11 cellular contexts compared by ENCODE assay signal in genomic region chr7:75945297-75946168, GRCh38. TPM values are rescaled to one million over a fixed set of nuclear protein-coding genes. Genes with fewer than 3 reads are reported as not detected.
DNase-seq lines count a peak whose midpoint lies in the region; ATAC-seq and TF ChIP-seq lines count a peak whose summit lies in the region.
"Had no signal": no experiment of that assay in that cellular context is flagged by ENCODE, and none has a peak within 500 bp of the region (broad histone marks: within the 10 kb centered on the region; RNA-seq: fewer than 3 reads in every experiment).

No MANE protein-coding gene starts in this region.

- no peaks in the 10 kb centered on the region for H3K36me3 ChIP-seq in SU-DHL-6 (ENCODE audit: low read length)
- H3K36me3 ChIP-seq in CD4-positive, alpha-beta memory T cell (ENCODE audit: insufficient read depth, low read length): no peaks in the 10 kb centered on the region

- no peaks in the 10 kb centered on the region for H3K27me3 Mint-ChIP-seq in activated CD4-positive, alpha-beta T cell treated with anti-CD3 and anti-CD28 coated beads for 36 hours
- no peaks in the 10 kb centered on the region for H3K27me3 Mint-ChIP-seq in stimulated activated memory B cell treated with anti-CD40 and anti-IgM and Interleukin-4, amounts not matched to agents 10 μg/mL and 1 μg/mL and 100 μg/mL, for 72 hours
- H3K27me3 Mint-ChIP-seq in CD4-positive, alpha-beta memory T cell: no peaks in the 10 kb centered on the region
- H3K27me3 Mint-ChIP-seq: activated B cell treated with CpG ODN at 0.5 μM for 24 hours had no signal

- CTCF ChIA-PET in activated CD4-positive, alpha-beta T cell treated with anti-CD3 and anti-CD28 coated beads for 36 hours (lab: Charles Lee): interaction anchor here (0.5 to 1.2 kb wide), 3 partner anchors 24 to 301 kb away, joined by 3 to 4 read pairs (median 3); no protein-coding TSS in a partner anchor
- CTCF ChIA-PET in CD4-positive, alpha-beta memory T cell (lab: Charles Lee; ENCODE audit: partially characterized antibody): no interaction called here

- H3K9me3 Mint-ChIP-seq in activated CD4-positive, alpha-beta T cell treated with anti-CD3 and anti-CD28 coated beads for 36 hours (ENCODE audit: low read depth): no peaks in the 10 kb centered on the region
- no peaks in the 10 kb centered on the region for H3K9me3 Mint-ChIP-seq in stimulated activated memory B cell treated with anti-CD40 and anti-IgM and Interleukin-4, amounts not matched to agents 10 μg/mL and 1 μg/mL and 100 μg/mL, for 72 hours
- H3K9me3 Mint-ChIP-seq in CD4-positive, alpha-beta memory T cell: no peaks in the 10 kb centered on the region
- H3K9me3 Mint-ChIP-seq: activated B cell treated with CpG ODN at 0.5 μM for 24 hours had no signal

- H3K36me3 Mint-ChIP-seq in activated CD4-positive, alpha-beta T cell treated with anti-CD3 and anti-CD28 coated beads for 36 hours (ENCODE audit: low read depth): no peaks in the 10 kb centered on the region
- H3K36me3 Mint-ChIP-seq in stimulated activated memory B cell treated with anti-CD40 and anti-IgM and Interleukin-4, amounts not matched to agents 10 μg/mL and 1 μg/mL and 100 μg/mL, for 72 hours: peaks cover 22% of the 10 kb centered on the region
- H3K36me3 Mint-ChIP-seq in CD4-positive, alpha-beta memory T cell: peaks cover 6 to 9% of the 10 kb centered on the region in 2 donors

- peak overlapping the region; percentile 38; the same call in 1 of the 2 replicates for H3K27ac ChIP-seq in SU-DHL-6 (ENCODE audit: low read depth, low read length)
- H3K27ac ChIP-seq in CD4-positive, alpha-beta memory T cell (ENCODE audit: low read depth, low read length): no peak overlapping the region

- no peaks in the 10 kb centered on the region for H3K9me3 ChIP-seq in SU-DHL-6 (ENCODE audit: insufficient read depth, low read length)
- H3K9me3 ChIP-seq in CD4-positive, alpha-beta memory T cell (ENCODE audit: control insufficient read depth in 1 of 2, low read length in 2 of 2): no peaks in the 10 kb centered on the region

- TF ChIP-seq CTCF in SU-DHL-6 (IDR thresholded peaks at IDR 0.05; ENCODE audit: insufficient read depth, low read length, poor library complexity, severe bottlenecking): no peak

- H3K4me1 ChIP-seq in CD4-positive, alpha-beta memory T cell (ENCODE audit: insufficient read depth, low read length): no peaks in the 10 kb centered on the region

- no peaks in the 10 kb centered on the region for H3K79me2 ChIP-seq in SU-DHL-6 (ENCODE audit: insufficient read depth, low read length)

- H3K4me3 Mint-ChIP-seq in activated CD4-positive, alpha-beta T cell treated with anti-CD3 and anti-CD28 coated beads for 36 hours: no peak overlapping the region
- H3K4me3 Mint-ChIP-seq in stimulated activated memory B cell treated with anti-CD40 and anti-IgM and Interleukin-4, amounts not matched to agents 10 μg/mL and 1 μg/mL and 100 μg/mL, for 72 hours: no peak overlapping the region
- H3K4me3 Mint-ChIP-seq in CD4-positive, alpha-beta memory T cell: no peak overlapping the region
- H3K4me3 Mint-ChIP-seq: activated B cell treated with CpG ODN at 0.5 μM for 24 hours had no signal

- H4K20me1 ChIP-seq in SU-DHL-6 (ENCODE audit: low read depth, low read length): no peaks in the 10 kb centered on the region

- no peak overlapping the region for H3K4me3 ChIP-seq in SU-DHL-6 (ENCODE audit: insufficient read depth, low read length, poor library complexity, severe bottlenecking)
- H3K4me3 ChIP-seq in CD4-positive, alpha-beta memory T cell (ENCODE audit: low read length in 2 of 2): no peak overlapping the region

- no peak overlapping the region for H2AFZ ChIP-seq in SU-DHL-6 (ENCODE audit: low read depth, low read length, severe bottlenecking)

- 0 out of 2 replicates have a peak, but pooled peaks cover 9% of the 10 kb centered on the region for H3F3A ChIP-seq in SU-DHL-6 (ENCODE audit: insufficient read depth)

- intact Hi-C loops in activated CD4-positive, alpha-beta T cell treated with anti-CD3 and anti-CD28 coated beads for 36 hours (cut with DNase I, micrococcal nuclease): no loop called here
- intact Hi-C loops in left ventricle myocardium superior (cut with micrococcal nuclease): no loop called here
- intact Hi-C loops in CD4-positive, alpha-beta memory T cell (cut with micrococcal nuclease): no loop called here
- intact Hi-C loops in posterior vena cava (cut with DNase I): no loop called here

- peaks cover 15% of the 10 kb centered on the region for H3K4me1 Mint-ChIP-seq in activated CD4-positive, alpha-beta T cell treated with anti-CD3 and anti-CD28 coated beads for 36 hours
- H3K4me1 Mint-ChIP-seq in stimulated activated memory B cell treated with anti-CD40 and anti-IgM and Interleukin-4, amounts not matched to agents 10 μg/mL and 1 μg/mL and 100 μg/mL, for 72 hours: peaks cover 29% of the 10 kb centered on the region
- peaks cover 8 to 15% (median 11%) of the 10 kb centered on the region in 4 donors for H3K4me1 Mint-ChIP-seq in CD4-positive, alpha-beta memory T cell

- H3K27ac Mint-ChIP-seq in activated CD4-positive, alpha-beta T cell treated with anti-CD3 and anti-CD28 coated beads for 36 hours: no peak overlapping the region
- peak overlapping the region; percentile 10 for H3K27ac Mint-ChIP-seq in stimulated activated memory B cell treated with anti-CD40 and anti-IgM and Interleukin-4, amounts not matched to agents 10 μg/mL and 1 μg/mL and 100 μg/mL, for 72 hours
- H3K27ac Mint-ChIP-seq in CD4-positive, alpha-beta memory T cell: peak overlapping the region in 3 of 7 donors; percentile 23 to 69 (median 36)
- H3K27ac Mint-ChIP-seq: activated B cell treated with CpG ODN at 0.5 μM for 24 hours had no signal

- no peak overlapping the region for H3K9ac ChIP-seq in SU-DHL-6 (ENCODE audit: low read length)

- DNase-seq in activated CD4-positive, alpha-beta T cell treated with anti-CD3 and anti-CD28 coated beads for 36 hours: peak; percentile 11
- no peak for DNase-seq in activated CD4-positive, alpha-beta T cell treated with anti-CD3 and anti-CD28 coated beads for 48 hours
- DNase-seq in left ventricle myocardium superior: no peak
- no peak for DNase-seq in CD4-positive, alpha-beta memory T cell
- DNase-seq in posterior vena cava (ENCODE audit: low spot score): no peak
- no peak for DNase-seq in GM03348 (ENCODE audit: low spot score)
- DNase-seq: activated B cell treated with CpG ODN at 0.5 μM for 24 hours; NCI-H1048; stimulated activated CD4-positive, alpha-beta T cell treated with anti-CD3 and anti-CD28 coated beads, Interleukin-2, amount 100 ng/mL, for 24 hours had no signal

- H3K4me2 ChIP-seq in SU-DHL-6 (ENCODE audit: low read depth, low read length, poor library complexity, severe bottlenecking): no peak overlapping the region

- POLR2A ChIA-PET in activated CD4-positive, alpha-beta T cell treated with anti-CD3 and anti-CD28 coated beads for 36 hours (lab: Charles Lee): no interaction called here
- POLR2A ChIA-PET in CD4-positive, alpha-beta memory T cell (lab: Charles Lee; ENCODE audit: partially characterized antibody): no interaction called here

- ATAC-seq in activated CD4-positive, alpha-beta T cell treated with anti-CD3 and anti-CD28 coated beads for 36 hours: peak; percentile 47
- peak; percentile 82 for ATAC-seq in left ventricle myocardium superior
- no peak for ATAC-seq in stimulated activated memory B cell treated with anti-CD40 and anti-IgM and Interleukin-4, amounts not matched to agents 10 μg/mL and 1 μg/mL and 100 μg/mL, for 72 hours

- H3K9me2 ChIP-seq in SU-DHL-6 (replicated peaks; ENCODE audit: insufficient read depth, low read length): no peaks in the 10 kb centered on the region

- H3K27me3 ChIP-seq in SU-DHL-6 (ENCODE audit: low read length): no peaks in the 10 kb centered on the region
- H3K27me3 ChIP-seq in CD4-positive, alpha-beta memory T cell (ENCODE audit: insufficient read depth, low read length): no peaks in the 10 kb centered on the region

RNA-seq across cellular contexts. Expression of gene POR, which starts 30.6 kb away (rescaled TPM):
- 10 to 100 TPM; 24.9 to 33.8 TPM for total RNA-seq in activated CD4-positive, alpha-beta T cell treated with anti-CD3 and anti-CD28 coated beads for 36 hours
- 45.7 TPM for total RNA-seq in left ventricle myocardium superior
- 10 to 100 TPM; 60.2 to 71.1 TPM for total RNA-seq in CD4-positive, alpha-beta memory T cell
- 10 to 100 TPM; 45.6 to 47.7 TPM for polyA plus RNA-seq in CD4-positive, alpha-beta memory T cell
- total RNA-seq in posterior vena cava: 10 to 100 TPM; 76.3 to 88.8 TPM

RNA-seq across cellular contexts. Expression of gene TMEM120A, which starts 48.9 kb away (rescaled TPM):
- total RNA-seq in activated CD4-positive, alpha-beta T cell treated with anti-CD3 and anti-CD28 coated beads for 36 hours: 10 to 100 TPM; 14.5 to 15.3 TPM
- total RNA-seq in left ventricle myocardium superior (107 TPM), posterior vena cava (10 to 100 TPM; 54.2 to 55.3 TPM)
- total RNA-seq in CD4-positive, alpha-beta memory T cell: 10 to 100 TPM; 27.4 to 31.2 TPM
- polyA plus RNA-seq in CD4-positive, alpha-beta memory T cell: 10 to 100 TPM; 24.1 to 38.1 TPM
